In genomic region chr4:112379306-112379705, GRCh38 we compare ENCODE assay signal across 1 cellular context.
TF ChIP-seq lines count a peak whose summit lies in the region.

No MANE protein-coding gene starts in this region.

TF ChIP-seq in WTC11, 78 proteins besides CTCF, POLR2A, EP300 and RAD21 (continued from another document):
- no peak for TF ChIP-seq ARID4B (CRISPR knock-in tag; IDR thresholded peaks at IDR 0.05; ENCODE audit: borderline replicate concordance)
- no peak for TF ChIP-seq CREB1 (CRISPR knock-in tag; IDR thresholded peaks at IDR 0.05)
- peak; percentile 93 for TF ChIP-seq SMAD3 (CRISPR knock-in tag; IDR thresholded peaks at IDR 0.05; ENCODE audit: borderline replicate concordance)
- no peak for TF ChIP-seq OVOL2 (CRISPR knock-in tag; IDR thresholded peaks at IDR 0.05; ENCODE audit: borderline replicate concordance)
- no peak for TF ChIP-seq ZNF423 (CRISPR knock-in tag; IDR thresholded peaks at IDR 0.05)
- no peak for TF ChIP-seq E2F4 (CRISPR knock-in tag; IDR thresholded peaks at IDR 0.05; ENCODE audit: borderline replicate concordance, low read depth)
- TF ChIP-seq SMAD4 (CRISPR knock-in tag; IDR thresholded peaks at IDR 0.05): no peak
- no peak for TF ChIP-seq KAT7 (CRISPR knock-in tag; IDR thresholded peaks at IDR 0.05; ENCODE audit: borderline replicate concordance)
- TF ChIP-seq ZNF138 (CRISPR knock-in tag; conservative IDR thresholded peaks at IDR 0.05): peak; percentile 94; the same call in 1 of the 2 replicates
- no peak for TF ChIP-seq ZNF219 (CRISPR knock-in tag; IDR thresholded peaks at IDR 0.05; ENCODE audit: borderline replicate concordance)
- no peak for TF ChIP-seq ZBTB43 (CRISPR knock-in tag; IDR thresholded peaks at IDR 0.05)
- TF ChIP-seq CBFB (CRISPR knock-in tag; IDR thresholded peaks at IDR 0.05; ENCODE audit: low read depth): peak; percentile 87; the same call in 1 of the 2 replicates
- TF ChIP-seq ZMAT4 (CRISPR knock-in tag; IDR thresholded peaks at IDR 0.05): no peak
- TF ChIP-seq RORB (CRISPR knock-in tag; IDR thresholded peaks at IDR 0.05): no peak
- no peak for TF ChIP-seq MXD4 (CRISPR knock-in tag; IDR thresholded peaks at IDR 0.05; ENCODE audit: borderline replicate concordance)
